ENCODE assay signal across 8 cellular contexts in genomic region chr12:120012067-120012621, GRCh38. TPM values are rescaled to one million over a fixed set of nuclear protein-coding genes. Genes with fewer than 3 reads are reported as not detected.
DNase-seq lines count a peak whose midpoint lies in the region; ATAC-seq and TF ChIP-seq lines count a peak whose summit lies in the region.

No MANE protein-coding gene starts in this region.

- H3K9me3 ChIP-seq in HEK293 (ENCODE audit: control insufficient read depth, insufficient read depth, low read depth, low read length), result no peaks in the 10 kb centered on the region
- H3K9me3 ChIP-seq in mucosa of descending colon, result no peaks in the 10 kb centered on the region
- no peaks in the 10 kb centered on the region for H3K9me3 ChIP-seq in tibial nerve

- H3K27ac ChIP-seq in HEK293 (ENCODE audit: extremely low read depth, low read depth, low read length), result no peak overlapping the region
- no peak overlapping the region for H3K27ac ChIP-seq in tibial nerve

- no peak for TF ChIP-seq CTCF in HEK293 (tag by site-specific recombination; IDR thresholded peaks at IDR 0.05)
- no peak for TF ChIP-seq CTCF in mucosa of descending colon (IDR thresholded peaks at IDR 0.05)
- TF ChIP-seq CTCF in tibial nerve (IDR thresholded peaks at IDR 0.05), result no peak

- no peak for TF ChIP-seq POLR2A in tibial nerve (IDR thresholded peaks at IDR 0.05)

- ATAC-seq in GM18517 (IDR thresholded peaks at IDR 0.05; ENCODE audit: unreplicated experiment) (peak; percentile 79), mucosa of descending colon (peak; percentile 62)

- intact Hi-C loops in mucosa of descending colon (cut with DNase I, micrococcal nuclease) (no loop called here), cardiac septum (cut with DNase I) (no loop called here)

- POLR2A ChIA-PET in HEK293 (lab: Yijun Ruan, JAX), result no interaction called here

- TF ChIP-seq EP300 in tibial nerve (IDR thresholded peaks at IDR 0.05), result no peak

- H3K27me3 ChIP-seq in tibial nerve, result peaks cover 0 to 5% of the 10 kb centered on the region in 2 donors

- CTCF ChIA-PET in HEK293 (lab: Yijun Ruan, JAX), result no interaction called here

- H3K4me3 ChIP-seq in HEK293 (ENCODE audit: low read depth, low read length) (no peak overlapping the region), mucosa of descending colon (no peak overlapping the region), tibial nerve (no peak overlapping the region)

- DNase-seq in NCI-H2227 treated with DMSO at 0.1 percent for 48 hours (lab: John Stamatoyannopoulos, UW), result peak; percentile 29
- DNase-seq in activated T-helper 1 cell treated with Interleukin-2 at 50 U/mL for 16 hours (ENCODE audit: low read depth), result peak; percentile 48
- DNase-seq in mucosa of descending colon, result no peak
- DNase-seq in cardiac septum (ENCODE audit: low spot score), result no peak
- DNase-seq in tibial nerve (ENCODE audit: low spot score in 2 of 2), result no peak
- DNase-seq in NCI-H510A treated with DMSO at 0.1 percent for 48 hours (lab: John Stamatoyannopoulos, UW), result no peak

- 65 to 67% methylated on average over 10 of the region's 10 CpGs for WGBS in tibial nerve, 2 donors

- H3K36me3 ChIP-seq in HEK293 (ENCODE audit: control insufficient read depth in 2 of 2, insufficient read depth in 1 of 2, low read length in 2 of 2) (no peaks in the 10 kb centered on the region), mucosa of descending colon (ENCODE audit: low read depth) (no peaks in the 10 kb centered on the region), tibial nerve (no peaks in the 10 kb centered on the region)

- H3K4me1 ChIP-seq in HEK293 (ENCODE audit: control insufficient read depth, insufficient read depth, low read length), result no peaks in the 10 kb centered on the region
- H3K4me1 ChIP-seq in mucosa of descending colon (ENCODE audit: low read depth), result no peaks in the 10 kb centered on the region
- H3K4me1 ChIP-seq in tibial nerve, result no peaks in the 10 kb centered on the region

TF ChIP-seq in HEK293, 187 proteins besides CTCF, POLR2A, EP300 and RAD21:
- no peak for TF ChIP-seq ZFP37 (tag by site-specific recombination; IDR thresholded peaks at IDR 0.05)
- TF ChIP-seq ZFP69B (tag by site-specific recombination; IDR thresholded peaks at IDR 0.05), result no peak
- TF ChIP-seq KLF7 (tag by site-specific recombination; IDR thresholded peaks at IDR 0.05; ENCODE audit: borderline replicate concordance), result no peak
- no peak for TF ChIP-seq SCRT1 (tag by site-specific recombination; IDR thresholded peaks at IDR 0.05; ENCODE audit: borderline replicate concordance)
- TF ChIP-seq ZNF394 (tag by site-specific recombination; IDR thresholded peaks at IDR 0.05; ENCODE audit: borderline replicate concordance), result no peak
- peak; percentile 39; the same call in 1 of the 2 replicates for TF ChIP-seq ZNF629 (tag by site-specific recombination; IDR thresholded peaks at IDR 0.05)
- TF ChIP-seq ZNF449 (tag by site-specific recombination; IDR thresholded peaks at IDR 0.05), result no peak
- 0 out of 2 replicates have a peak, but pooled peaks have one; percentile 17 for TF ChIP-seq ZBTB44 (tag by site-specific recombination; IDR thresholded peaks at IDR 0.05)
- no peak for TF ChIP-seq ZNF112 (tag by site-specific recombination; IDR thresholded peaks at IDR 0.05)
- TF ChIP-seq BCL6B (tag by site-specific recombination; IDR thresholded peaks at IDR 0.05), result no peak
- no peak for TF ChIP-seq ZNF544 (tag by site-specific recombination; IDR thresholded peaks at IDR 0.05)
- no peak for TF ChIP-seq ZNF155 (tag by site-specific recombination; IDR thresholded peaks at IDR 0.05)
- TF ChIP-seq ZBTB11 (tag by site-specific recombination; conservative IDR thresholded peaks at IDR 0.05; ENCODE audit: low read depth), result no peak
- TF ChIP-seq ATF2 (tag by site-specific recombination; IDR thresholded peaks at IDR 0.05; ENCODE audit: low read depth), result 0 out of 2 replicates have a peak, but pooled peaks have one; percentile 43
- TF ChIP-seq ZNF140 (tag by site-specific recombination; IDR thresholded peaks at IDR 0.05), result no peak
- TF ChIP-seq ZNF335 (tag by site-specific recombination; conservative IDR thresholded peaks at IDR 0.05), result no peak
- TF ChIP-seq BCL11A (tag by site-specific recombination; IDR thresholded peaks at IDR 0.05; ENCODE audit: low read depth), result no peak
- TF ChIP-seq ZNF529 (tag by site-specific recombination; IDR thresholded peaks at IDR 0.05; ENCODE audit: insufficient replicate concordance), result no peak

RNA-seq across cellular contexts. Expression of gene BICDL1, which starts 23.1 kb away (rescaled TPM):
- total RNA-seq in mucosa of descending colon (10 to 100 TPM in 1 of 3 donors, 1 to 10 TPM in 2; 6.7 to 10.6 (median 6.8) TPM), cardiac septum (0.30 TPM), tibial nerve (1 to 10 TPM in 2 of 4 donors, under 1 TPM in 1, not detected in 1; 0.66 to 1.5 (median 1.4) TPM)

Comparison
In these comparisons a context has a peak if more than half of its experiments do, and no peak if none do; other contexts are left out.
1. DNase-seq: peak in NCI-H2227 treated with DMSO at 0.1 percent for 48 hours (single experiment) and activated T-helper 1 cell treated with Interleukin-2 at 50 U/mL for 16 hours (single experiment); none in mucosa of descending colon (0 of 3), cardiac septum (single experiment), tibial nerve (0 of 2) and NCI-H510A treated with DMSO at 0.1 percent for 48 hours (single experiment).